Comparison of ENCODE assay signal across 8 cellular contexts in the genomic region with DNA sequence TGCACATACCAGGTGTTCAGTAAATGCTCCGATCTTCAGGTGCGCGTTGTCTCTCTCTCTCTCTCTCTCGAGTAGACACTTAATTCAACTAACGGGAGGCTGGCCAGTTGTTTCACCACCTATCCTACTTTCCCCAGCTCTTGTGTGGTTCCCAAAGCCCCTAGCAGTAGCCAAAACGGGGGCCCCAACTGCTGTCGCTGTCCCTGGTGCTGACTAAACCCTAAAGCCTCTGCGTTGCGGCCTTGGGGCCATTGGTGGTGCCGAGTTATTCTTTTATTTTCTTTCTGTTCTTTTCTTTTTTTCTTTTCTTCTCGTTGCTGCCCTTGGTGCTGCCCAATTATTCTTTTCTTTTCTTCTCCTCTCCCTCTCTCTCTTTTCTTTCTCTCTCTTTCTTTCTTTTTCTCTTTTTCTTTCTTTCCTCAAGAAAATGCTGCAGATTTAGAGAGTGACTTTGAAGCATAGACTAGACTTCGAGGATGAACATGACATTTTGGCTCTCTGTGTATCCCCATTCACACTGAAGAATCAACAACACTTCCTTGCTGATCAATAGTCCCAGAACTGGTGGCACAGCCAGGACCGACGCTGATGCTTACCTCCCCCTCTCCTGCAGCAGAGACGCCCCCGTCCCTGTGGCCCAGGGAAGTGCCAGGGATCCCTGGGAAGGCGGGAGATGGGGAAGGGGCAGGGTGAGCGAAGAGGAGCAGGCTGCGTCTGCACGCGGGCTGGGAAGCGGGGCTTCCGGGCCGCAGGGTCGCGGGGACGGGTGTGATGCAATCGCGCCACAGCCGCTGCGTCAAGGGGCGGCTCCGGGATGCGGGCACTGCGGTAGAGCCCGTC. TPM values are rescaled to one million over a fixed set of nuclear protein-coding genes. Genes with fewer than 3 reads are reported as not detected.
DNase-seq lines count a peak whose midpoint lies in the region; ATAC-seq, FAIRE-seq and TF ChIP-seq lines count a peak whose summit lies in the region.

A gene (plus strand): TSS at position 785 of the 840 bp plus-strand sequence. CDS start 200 bp downstream, outside the sequence.

- H3K9me1 ChIP-seq in K562 (ENCODE audit: control insufficient read depth, insufficient read depth, low read length) (no peaks in the 10 kb centered on the region), keratinocyte (ENCODE audit: control insufficient read depth, extremely low read depth, insufficient read depth, low read length) (no peaks in the 10 kb centered on the region)

- H3K36me3 ChIP-seq in K562 (ENCODE audit: control insufficient read depth, insufficient read depth, low read length) (no peaks in the 10 kb centered on the region), keratinocyte (ENCODE audit: control insufficient read depth in 2 of 2, extremely low read depth in 1 of 2, insufficient read depth in 2 of 2, low read length in 2 of 2) (peaks cover 0 to 2% of the 10 kb centered on the region in 2 experiments)

- H3K9me3 ChIP-seq in K562 (replicated peaks; ENCODE audit: control insufficient read depth, insufficient read depth, low read depth, low read length) (no peaks in the 10 kb centered on the region), keratinocyte (ENCODE audit: control insufficient read depth, low read depth, low read length) (peaks cover 2% of the 10 kb centered on the region)

- intact Hi-C loops in K562 (cut with micrococcal nuclease), result no loop called here

- no peak for TF ChIP-seq RAD21 in K562 (CRISPR knock-in tag; conservative IDR thresholded peaks at IDR 0.05 in 1 of 2, IDR thresholded peaks at IDR 0.05 in 1 of 2)

- no peak within 1 kb of the TSS for H3K9ac ChIP-seq in K562 (ENCODE audit: insufficient read depth in 1 of 2, low read depth in 2 of 2, low read length in 2 of 2)
- no peak within 1 kb of the TSS for H3K9ac ChIP-seq in keratinocyte (ENCODE audit: control insufficient read depth, extremely low read depth, insufficient read depth, low read length)

- peaks cover 3 to 24% of the 10 kb centered on the region in 2 experiments; a peak in 4 of 5 replicates for H3K27me3 ChIP-seq in K562 (ENCODE audit: control insufficient read depth in 2 of 2, insufficient read depth in 2 of 2, low read length in 2 of 2)
- H3K27me3 ChIP-seq in keratinocyte (ENCODE audit: control insufficient read depth, extremely low read depth, insufficient read depth, low read length), result peaks cover 34% of the 10 kb centered on the region

- ATAC-seq in K562 (peak; percentile 70), GM21576 (IDR thresholded peaks at IDR 0.05; ENCODE audit: unreplicated experiment) (no peak), HG02885 (IDR thresholded peaks at IDR 0.05; ENCODE audit: poor library complexity, unreplicated experiment) (no peak)

- no peak for TF ChIP-seq CTCF in GM13976 (IDR thresholded peaks at IDR 0.05; ENCODE audit: borderline replicate concordance, control extremely low read depth, extremely low read depth, insufficient read depth, missing control alignments)
- no peak for TF ChIP-seq CTCF in K562 (IDR thresholded peaks at IDR 0.05 in 2 of 3, conservative IDR thresholded peaks at IDR 0.05 in 1 of 3; ENCODE audit: insufficient read depth in 2 of 3, low read depth in 1 of 3, low read length in 3 of 3)
- no peak for TF ChIP-seq CTCF in keratinocyte (optimal IDR thresholded peaks at IDR 0.05 in 1 of 3, IDR thresholded peaks at IDR 0.05 in 1 of 3, conservative IDR thresholded peaks at IDR 0.05 in 1 of 3; ENCODE audit: extremely low read depth in 1 of 3, insufficient read depth in 2 of 3, low read length in 3 of 3)

- no TSS peak for BruUV-seq in K562 (replicated peaks; lab: Mats Ljungman, UMichigan)

- POLR2A ChIA-PET in K562 (lab: Yijun Ruan, JAX), result no interaction called here

- dilution Hi-C loops in keratinocyte (cut with MboI; ENCODE audit: extremely low pct_ligation_motif_present, low sequenced_read_pairs), result no loop called here

- no peaks in the 10 kb centered on the region for H4K20me1 ChIP-seq in K562 (replicated peaks; ENCODE audit: control insufficient read depth, insufficient read depth, low read length)
- no peaks in the 10 kb centered on the region for H4K20me1 ChIP-seq in keratinocyte (ENCODE audit: control insufficient read depth, extremely low read depth, insufficient read depth, low read length)

- no peak for TF ChIP-seq EP300 in K562 (IDR thresholded peaks at IDR 0.05; ENCODE audit: low read length)

- H3K4me2 ChIP-seq in K562 (ENCODE audit: insufficient read depth, low read length), result no peak within 1 kb of the TSS
- H3K4me2 ChIP-seq in keratinocyte (ENCODE audit: control insufficient read depth, extremely low read depth, insufficient read depth, low read depth, low read length), result peak within 1 kb of the TSS; percentile 42

- no peak within 1 kb of the TSS for H2AFZ ChIP-seq in K562 (ENCODE audit: low read depth, low read length)
- no peak within 1 kb of the TSS for H2AFZ ChIP-seq in keratinocyte (ENCODE audit: control insufficient read depth, low read length)

- H3K27ac ChIP-seq in K562 (ENCODE audit: extremely low read depth, low read depth, low read length) (no peak within 1 kb of the TSS), keratinocyte (ENCODE audit: control insufficient read depth, insufficient read depth, low read length) (no peak within 1 kb of the TSS)

- H3K4me1 ChIP-seq in K562 (replicated peaks in 1 of 2; ENCODE audit: control insufficient read depth in 2 of 2, insufficient read depth in 2 of 2, low read length in 2 of 2) (no peaks in the 10 kb centered on the region), keratinocyte (ENCODE audit: control insufficient read depth, extremely low read depth, insufficient read depth, low read length) (no peaks in the 10 kb centered on the region)

- CTCF ChIA-PET in K562 (lab: Yijun Ruan, JAX; ENCODE audit: low intra/inter-chr PET ratio), result no interaction called here

- peak; percentile 54 for DNase-seq in GM13976 (ENCODE audit: low spot score)
- peak; percentile 52 for DNase-seq in NCI-H774 (lab: John Stamatoyannopoulos, UW)
- peak; percentile 46 to 53 (median 50) for DNase-seq in K562 (ENCODE audit: extremely low read depth in 1 of 4, low spot score in 3 of 4)
- no peak for DNase-seq in keratinocyte (ENCODE audit: low read depth, low spot score)
- DNase-seq in stimulated activated CD8-positive, alpha-beta memory T cell treated with anti-CD3 and anti-CD28 coated beads, Interleukin-12 subunit alpha, Interleukin-12 subunit beta, amount 100 ng/mL, for 1 hour (ENCODE audit: low read depth), result peak; percentile 14
- no peak for DNase-seq in SW 1271 (lab: John Stamatoyannopoulos, UW)

- 29% methylated on average over 19 of the region's 36 CpGs for WGBS in K562 (ENCODE audit: insufficient coverage, low coverage, missing lambda C conversion rate)

- FAIRE-seq in K562 (lab: Jason Lieb, UNC), result peak; percentile 59
- FAIRE-seq in keratinocyte (lab: Jason Lieb, UNC), result no peak

- in situ Hi-C loops in GM13976 (cut with MboI; ENCODE audit: low sequenced_read_pairs, unreplicated experiment), result no loop called here
- in situ Hi-C loops in K562 (cut with MboI), result no loop called here

- TF ChIP-seq POLR2A in K562 (conservative IDR thresholded peaks at IDR 0.05), result no peak

- no peaks in the 10 kb centered on the region for H3K79me2 ChIP-seq in K562 (ENCODE audit: control insufficient read depth, insufficient read depth, low read length)
- H3K79me2 ChIP-seq in keratinocyte (ENCODE audit: control insufficient read depth, insufficient read depth, low read length), result no peaks in the 10 kb centered on the region

- no peak within 1 kb of the TSS for H3K4me3 ChIP-seq in K562
- peak within 1 kb of the TSS in 1 of 3 experiments; percentile 30 for H3K4me3 ChIP-seq in keratinocyte (ENCODE audit: control insufficient read depth in 2 of 3, extremely low read depth in 1 of 3, insufficient read depth in 2 of 3, low read depth in 1 of 3, low read length in 3 of 3)

TF ChIP-seq in K562, 482 proteins besides CTCF, POLR2A, EP300 and RAD21 (continues in another document):
- TF ChIP-seq ZFX (CRISPR knock-in tag; IDR thresholded peaks at IDR 0.05) (0 out of 2 replicates have a peak, but pooled peaks have one; percentile 14), MIER1 (IDR thresholded peaks at IDR 0.05; ENCODE audit: low read depth) (peak; percentile 97)

RNA-seq across cellular contexts. Expression of the gene that starts here (rescaled TPM):
- 0.25 TPM in 1 of 2 replicates, not detected in the other for total RNA-seq in K562 (2011; cell fraction: chromatin; rRNA removed; ENCODE audit: low replicate concordance)
- not detected in 2 replicates for total RNA-seq in K562 (2011; cell fraction: nucleolus; rRNA removed)
- not detected in 2 replicates for total RNA-seq in K562 (2011; cell fraction: nucleoplasm; rRNA removed)
- not detected in 2 replicates for total RNA-seq in K562 (2014; rRNA removed)
- not detected in 2 replicates for total RNA-seq in K562 (2014; rRNA removed; fragmentation: Illumina TruSeq; extraction: Trizol)
- total RNA-seq in K562 (2015; rRNA removed; fragmentation: Illumina TruSeq; extraction: Trizol), result not detected in 2 replicates
- not detected in 2 replicates for total RNA-seq in K562 (2021)
- not detected in 2 replicates for polyA plus RNA-seq in K562 (2011; rRNA removed)
- not detected in 2 replicates for polyA plus RNA-seq in K562 (2011; cell fraction: cytosol; rRNA removed)
- 0.07 and 0.13 TPM in 2 replicates for polyA plus RNA-seq in K562 (2011; cell fraction: nucleus; rRNA removed)
- polyA plus RNA-seq in K562 (2012), result not detected in 2 replicates
- polyA plus RNA-seq in K562 (2014; fragmentation: Illumina TruSeq; extraction: Trizol), result not detected in 2 replicates
- not detected for polyA plus RNA-seq in K562 (2014; fragmentation: Nextera tagmentation; extraction: Ambion mirVana)
- not detected in 2 replicates for polyA plus RNA-seq in K562 (2014; rRNA removed)
- polyA minus RNA-seq in K562 (2011; rRNA and poly(A)+ RNA removed), result not detected in 2 replicates
- polyA minus RNA-seq in K562 (2011; cell fraction: cytosol; rRNA and poly(A)+ RNA removed), result 1.2 TPM in 1 of 2 replicates, not detected in the other
- polyA minus RNA-seq in K562 (2011; cell fraction: nucleus; rRNA and poly(A)+ RNA removed), result not detected in 2 replicates
- polyA plus RNA-seq in keratinocyte, result 0.06 TPM in 1 of 3 replicates, not detected in the others
- not detected for polyA plus RNA-seq in keratinocyte (2011; ENCODE audit: low read depth)
- polyA plus RNA-seq in keratinocyte (2011; cell fraction: cytosol; rRNA removed), result 0.06 TPM in 1 of 2 replicates, not detected in the other
- 0.20 and 0.28 TPM in 2 replicates for polyA plus RNA-seq in keratinocyte (2011; cell fraction: nucleus; rRNA removed)
- polyA plus RNA-seq in keratinocyte (2012; ENCODE audit: low replicate concordance), result not detected in 2 replicates
- 0.26 TPM in 1 of 3 replicates, not detected in the others for polyA minus RNA-seq in keratinocyte
- not detected for polyA minus RNA-seq in keratinocyte (2011; cell fraction: cytosol; rRNA and poly(A)+ RNA removed)
- polyA minus RNA-seq in keratinocyte (2011; cell fraction: nucleus; rRNA and poly(A)+ RNA removed), result 1.1 and 1.2 TPM in 2 replicates

Comparison
In these comparisons a context has a peak if more than half of its experiments do, and no peak if none do; other contexts are left out.
1. DNase-seq: peak in GM13976 (single experiment), NCI-H774 (single experiment), K562 (4 of 4) and stimulated activated CD8-positive, alpha-beta memory T cell treated with anti-CD3 and anti-CD28 coated beads, Interleukin-12 subunit alpha, Interleukin-12 subunit beta, amount 100 ng/mL, for 1 hour (single experiment); none in keratinocyte (single experiment) and SW 1271 (0 of 2).